In genomic region chr9:129036241-129036922, GRCh38 we compare ENCODE assay signal across 8 cellular contexts. TPM values are rescaled to one million over a fixed set of nuclear protein-coding genes. Genes with fewer than 3 reads are reported as not detected.
A peak's percentile ranks its signal among the peaks of the same experiment; 100 is the strongest.
DNase-seq lines count a peak whose midpoint lies in the region; ATAC-seq lines count a peak whose summit lies in the region.

Gene MIGA2, plus strand, starts transcription at chr9:129036626. Its CDS starts 3,969 bp downstream, at chr9:129040595.

- H3K27ac Mint-ChIP-seq in IgD-negative memory B cell: peak within 1 kb of the TSS; percentile 60 to 88 (median 71)

- ATAC-seq in GM21529 (IDR thresholded peaks at IDR 0.05; ENCODE audit: unreplicated experiment): peak; percentile 97

- H3K27me3 Mint-ChIP-seq in IgD-negative memory B cell: no peaks in the 10 kb centered on the region

- no peaks in the 10 kb centered on the region for H3K9me3 Mint-ChIP-seq in IgD-negative memory B cell

- peak within 1 kb of the TSS; percentile 94 to 99 (median 96) for H3K4me3 Mint-ChIP-seq in IgD-negative memory B cell

- H3K4me1 Mint-ChIP-seq in IgD-negative memory B cell: peaks cover 11 to 22% (median 19%) of the 10 kb centered on the region in 3 donors

- no peaks in the 10 kb centered on the region for H3K36me3 Mint-ChIP-seq in IgD-negative memory B cell

- DNase-seq in DMS 273 treated with DMSO at 0.1 percent for 48 hours (lab: John Stamatoyannopoulos, UW) (peak; percentile 98), OCI-M2 (lab: John Stamatoyannopoulos, UW; ENCODE audit: unreplicated experiment) (peak; percentile 88), activated T-cell treated with anti-CD3 and anti-CD28 coated beads for 48 hours (ENCODE audit: low read depth) (peak; percentile 90), epithelial cell of prostate (ENCODE audit: low read depth, low spot score) (peak; percentile 91), mucosa of gallbladder (ENCODE audit: low spot score) (peak; percentile 99)
- DNase-seq in stimulated activated CD8-positive, alpha-beta memory T cell treated with anti-CD3 and anti-CD28 coated beads, Interleukin-4, amount 100 ng/mL, for 4 hours (ENCODE audit: low read depth in 2 of 2, low spot score in 1 of 2): peak; percentile 84 to 91

- peak within 1 kb of the TSS; percentile 38 for H3K27ac ChIP-seq in epithelial cell of prostate

RNA-seq across cellular contexts. Expression of gene MIGA2, which starts in this region (rescaled TPM):
- polyA plus RNA-seq in IgD-negative memory B cell: 11.4 TPM
- 67.3 TPM for total RNA-seq in mucosa of gallbladder

Comparison
In these comparisons a context has a peak if more than half of its experiments do, and no peak if none do; other contexts are left out.
1. Peak in every context shown above with its lines: DNase-seq, ATAC-seq and H3K27ac ChIP-seq.